1 cellular context compared by ENCODE assay signal in the genomic region with DNA sequence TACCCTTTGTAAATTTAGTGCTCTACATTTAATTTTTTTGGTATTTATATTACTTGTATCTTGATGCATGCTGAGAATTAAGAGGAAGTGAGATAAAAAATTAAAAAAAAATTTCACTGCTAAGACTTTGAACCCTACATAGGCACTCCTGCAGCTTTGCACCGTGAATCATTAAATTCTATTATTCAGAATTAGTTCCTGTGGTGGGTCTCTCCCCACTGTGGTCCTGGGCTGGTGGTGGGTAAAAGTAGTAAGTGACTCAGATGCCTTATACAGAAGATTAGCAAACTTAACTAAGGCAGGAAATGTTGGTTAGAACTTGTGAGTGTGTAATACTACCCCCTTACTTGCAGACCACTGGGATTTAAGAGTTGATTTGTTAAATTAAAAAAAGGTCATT.
TF ChIP-seq lines count a peak whose summit lies in the region.

No MANE protein-coding gene starts in this region.

TF ChIP-seq in GM23338, 12 proteins besides CTCF, POLR2A, EP300 and RAD21 (continued from another document):
- no peak for TF ChIP-seq ZNF462 (CRISPR knock-in tag; IDR thresholded peaks at IDR 0.05)
- TF ChIP-seq ZNF114 (CRISPR knock-in tag; IDR thresholded peaks at IDR 0.05): no peak
